In the genomic region with DNA sequence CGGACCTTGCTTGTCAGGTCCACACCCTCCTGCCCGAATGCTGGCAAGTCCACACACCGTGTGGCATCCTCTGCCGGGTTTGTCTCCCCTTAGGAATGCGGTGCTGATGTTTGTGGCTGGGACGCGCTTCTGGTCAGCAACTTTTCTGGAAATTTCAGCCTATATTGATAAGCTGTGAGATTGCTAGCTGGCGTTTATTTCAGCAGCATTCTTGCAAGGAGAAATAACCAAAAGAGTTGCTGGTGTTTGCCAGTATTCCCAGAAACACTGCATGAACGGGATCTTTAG, we compare ENCODE assay signal across 8 cellular contexts. TPM values are rescaled to one million over a fixed set of nuclear protein-coding genes. Genes with fewer than 3 reads are reported as not detected.
DNase-seq lines count a peak whose midpoint lies in the region; ATAC-seq, FAIRE-seq and TF ChIP-seq lines count a peak whose summit lies in the region.

No MANE protein-coding gene starts in this region.

- H3K9me1 ChIP-seq in endothelial cell of umbilical vein (replicated peaks; ENCODE audit: control insufficient read depth, extremely low read depth, insufficient read depth, low read length), result no peaks in the 10 kb centered on the region

- POLR2A ChIA-PET in endothelial cell of umbilical vein (lab: Charles Lee), result no interaction called here

- peaks cover 10% of the 10 kb centered on the region for H3K36me3 Mint-ChIP-seq in activated naive CD4-positive, alpha-beta T cell treated with anti-CD3 and anti-CD28 coated beads for 36 hours (ENCODE audit: low read depth)
- H3K36me3 Mint-ChIP-seq in natural killer cell, result no peaks in the 10 kb centered on the region

- no peaks in the 10 kb centered on the region for H3K9me3 ChIP-seq in endothelial cell of umbilical vein (replicated peaks; ENCODE audit: control insufficient read depth, insufficient read depth, low read length)

- ATAC-seq in natural killer cell, result no peak
- ATAC-seq in HG02852 (IDR thresholded peaks at IDR 0.05; ENCODE audit: unreplicated experiment), result no peak

- dilution Hi-C loops in endothelial cell of umbilical vein (cut with MboI; ENCODE audit: extremely low pct_ligation_motif_present, low sequenced_read_pairs), result no loop called here

- H2AFZ ChIP-seq in endothelial cell of umbilical vein (ENCODE audit: low read depth, low read length), result peak overlapping the region; percentile 95

- H3K4me1 Mint-ChIP-seq in activated naive CD4-positive, alpha-beta T cell treated with anti-CD3 and anti-CD28 coated beads for 36 hours (ENCODE audit: low read depth), result peaks cover 50% of the 10 kb centered on the region
- peaks cover 41 to 46% of the 10 kb centered on the region in 2 donors for H3K4me1 Mint-ChIP-seq in natural killer cell

- H3K9ac ChIP-seq in endothelial cell of umbilical vein (replicated peaks; ENCODE audit: extremely low read depth, insufficient read depth, low read length), result peak overlapping the region; percentile 90

- peaks cover 66% of the 10 kb centered on the region for H3K79me2 ChIP-seq in endothelial cell of umbilical vein (ENCODE audit: control insufficient read depth, insufficient read depth, low read length)

- H3K4me3 Mint-ChIP-seq in activated naive CD4-positive, alpha-beta T cell treated with anti-CD3 and anti-CD28 coated beads for 36 hours, result peak overlapping the region; percentile 94
- H3K4me3 Mint-ChIP-seq in natural killer cell, result peak overlapping the region; percentile 99

- FAIRE-seq in endothelial cell of umbilical vein (lab: Jason Lieb, UNC), result peak; percentile 76

- TF ChIP-seq CTCF in endothelial cell of umbilical vein (IDR thresholded peaks at IDR 0.05; ENCODE audit: extremely low read depth in 1 of 2, insufficient read depth in 1 of 2, low read depth in 1 of 2, low read length in 2 of 2) (no peak), natural killer cell (IDR thresholded peaks at IDR 0.05) (no peak)

- no peaks in the 10 kb centered on the region for H3K27me3 Mint-ChIP-seq in activated naive CD4-positive, alpha-beta T cell treated with anti-CD3 and anti-CD28 coated beads for 36 hours (ENCODE audit: low read depth)
- H3K27me3 Mint-ChIP-seq in natural killer cell (ENCODE audit: low read depth in 2 of 2), result no peaks in the 10 kb centered on the region

- H3K9me3 Mint-ChIP-seq in activated naive CD4-positive, alpha-beta T cell treated with anti-CD3 and anti-CD28 coated beads for 36 hours, result no peaks in the 10 kb centered on the region
- no peaks in the 10 kb centered on the region for H3K9me3 Mint-ChIP-seq in natural killer cell

- CTCF ChIA-PET in activated naive CD4-positive, alpha-beta T cell treated with anti-CD3 and anti-CD28 coated beads for 36 hours (lab: Charles Lee), result interaction anchor here (0.8 to 1.4 kb wide), 2 partner anchors 74 to 110 kb away, joined by 3 read pairs; no protein-coding TSS in a partner anchor
- CTCF ChIA-PET in endothelial cell of umbilical vein (lab: Charles Lee), result no interaction called here

- no TSS peak for BruUV-seq in endothelial cell of umbilical vein (replicated peaks; lab: Mats Ljungman, UMichigan)

- no peak overlapping the region for H3K27ac Mint-ChIP-seq in activated naive CD4-positive, alpha-beta T cell treated with anti-CD3 and anti-CD28 coated beads for 36 hours
- H3K27ac Mint-ChIP-seq in natural killer cell, result peak overlapping the region; percentile 91 to 98

- no peaks in the 10 kb centered on the region for H3K27me3 ChIP-seq in endothelial cell of umbilical vein (ENCODE audit: control insufficient read depth in 2 of 2, insufficient read depth in 2 of 2, low read length in 2 of 2)

- no peak for TF ChIP-seq POLR2A in endothelial cell of umbilical vein (IDR thresholded peaks at IDR 0.05; ENCODE audit: low read depth, low read length)

- no peak overlapping the region for H3K27ac ChIP-seq in endothelial cell of umbilical vein (ENCODE audit: insufficient read depth, low read depth, low read length)

- peak overlapping the region; percentile 70 to 93 (median 88) for H3K4me3 ChIP-seq in endothelial cell of umbilical vein (replicated peaks in 1 of 3; ENCODE audit: insufficient read depth in 1 of 3, low read depth in 1 of 3, low read length in 3 of 3)

- DNase-seq in activated naive CD4-positive, alpha-beta T cell treated with anti-CD3 and anti-CD28 coated beads for 36 hours, result no peak
- no peak for DNase-seq in activated naive CD4-positive, alpha-beta T cell treated with Interleukin-2 at 50 U/mL for 16 hours
- DNase-seq in SHP77 treated with DMSO at 0.1 percent for 48 hours (lab: John Stamatoyannopoulos, UW), result peak; percentile 1
- DNase-seq in endothelial cell of umbilical vein (ENCODE audit: low read depth, low spot score), result peak; percentile 68
- DNase-seq in natural killer cell, result no peak
- no peak for DNase-seq in stimulated activated naive CD4-positive, alpha-beta T cell treated with Interleukin-2 at 50 U/mL for 16 hours (lab: John Stamatoyannopoulos, UW)
- DNase-seq in mesenteric fat pad (ENCODE audit: low spot score), result no peak

- peaks cover 18% of the 10 kb centered on the region for H3K4me1 ChIP-seq in endothelial cell of umbilical vein (ENCODE audit: control insufficient read depth, extremely low read depth, insufficient read depth, low read length)

- H3K4me2 ChIP-seq in endothelial cell of umbilical vein (ENCODE audit: insufficient read depth, low read length), result peak overlapping the region; percentile 92

- no peaks in the 10 kb centered on the region for H4K20me1 ChIP-seq in endothelial cell of umbilical vein (replicated peaks; ENCODE audit: control insufficient read depth, extremely low read depth, insufficient read depth, low read length)

- H3K36me3 ChIP-seq in endothelial cell of umbilical vein (ENCODE audit: control insufficient read depth in 2 of 2, extremely low read depth in 1 of 2, insufficient read depth in 2 of 2, low read length in 2 of 2), result peaks cover 0 to 2% of the 10 kb centered on the region in 2 experiments

- intact Hi-C loops in activated naive CD4-positive, alpha-beta T cell treated with anti-CD3 and anti-CD28 coated beads for 36 hours (cut with micrococcal nuclease), result loop anchor here (1.0 to 5.0 kb wide), 7 partner anchors 58 to 617 kb away; a partner anchor contains a TSS
- intact Hi-C loops in endothelial cell of umbilical vein (cut with micrococcal nuclease), result loop anchor here (1.0 to 5.0 kb wide), 2 partner anchors 8 to 178 kb away; a partner anchor contains a TSS
- intact Hi-C loops in natural killer cell (cut with micrococcal nuclease), result loop anchor here (1.0 to 5.0 kb wide), 4 partner anchors 62 to 309 kb away; a partner anchor contains a TSS

TF ChIP-seq in endothelial cell of umbilical vein, 7 proteins besides CTCF, POLR2A, EP300 and RAD21:
- TF ChIP-seq FOS (IDR thresholded peaks at IDR 0.05; ENCODE audit: borderline replicate concordance, insufficient read depth, low read length) (no peak), POLR2AphosphoS5 (IDR thresholded peaks at IDR 0.05; ENCODE audit: insufficient read depth, low read depth, low read length) (no peak), JUN (IDR thresholded peaks at IDR 0.05; ENCODE audit: borderline replicate concordance, insufficient read depth, insufficient read length, low read depth) (no peak), MYC (IDR thresholded peaks at IDR 0.05; ENCODE audit: low read depth, low read length) (no peak)
- TF ChIP-seq, protein P1, sequence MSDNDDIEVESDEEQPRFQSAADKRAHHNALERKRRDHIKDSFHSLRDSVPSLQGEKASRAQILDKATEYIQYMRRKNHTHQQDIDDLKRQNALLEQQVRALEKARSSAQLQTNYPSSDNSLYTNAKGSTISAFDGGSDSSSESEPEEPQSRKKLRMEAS (IDR thresholded peaks at IDR 0.05; ENCODE audit: insufficient read depth, insufficient read length), result no peak

RNA-seq across cellular contexts. Expression of a gene that starts 0.6 kb away (rescaled TPM):
- 10 to 100 TPM; 29.0 to 30.3 TPM for total RNA-seq in activated naive CD4-positive, alpha-beta T cell treated with anti-CD3 and anti-CD28 coated beads for 36 hours
- 27.9 and 29.1 TPM in 2 replicates for total RNA-seq in endothelial cell of umbilical vein
- 13.6 and 14.3 TPM in 2 replicates for polyA plus RNA-seq in endothelial cell of umbilical vein
- 10.6 and 11.2 TPM in 2 replicates for polyA plus RNA-seq in endothelial cell of umbilical vein (2011; cell fraction: cytosol; rRNA removed)
- 23.0 and 29.0 TPM in 2 replicates for polyA plus RNA-seq in endothelial cell of umbilical vein (2011; cell fraction: nucleus; rRNA removed)
- 16.5 and 23.2 TPM in 2 replicates for polyA plus RNA-seq in endothelial cell of umbilical vein (2012)
- 31.4 and 34.9 TPM in 2 replicates for polyA minus RNA-seq in endothelial cell of umbilical vein
- 25.1 TPM for polyA minus RNA-seq in endothelial cell of umbilical vein (2011; cell fraction: cytosol; rRNA and poly(A)+ RNA removed)
- polyA minus RNA-seq in endothelial cell of umbilical vein (2011; cell fraction: nucleus; rRNA and poly(A)+ RNA removed), result 28.9 and 36.7 TPM in 2 replicates
- 10 to 100 TPM; 35.4 to 49.5 (median 40.9) TPM for total RNA-seq in natural killer cell
- total RNA-seq in mesenteric fat pad, result 49.9 TPM

RNA-seq across cellular contexts. Expression of a gene that starts 0.7 kb away (rescaled TPM):
- 10 to 100 TPM; 27.7 to 31.1 TPM for total RNA-seq in activated naive CD4-positive, alpha-beta T cell treated with anti-CD3 and anti-CD28 coated beads for 36 hours
- total RNA-seq in endothelial cell of umbilical vein, result 21.7 and 24.5 TPM in 2 replicates
- 45.2 and 55.9 TPM in 2 replicates for polyA plus RNA-seq in endothelial cell of umbilical vein
- 36.5 and 36.6 TPM in 2 replicates for polyA plus RNA-seq in endothelial cell of umbilical vein (2011; cell fraction: cytosol; rRNA removed)
- polyA plus RNA-seq in endothelial cell of umbilical vein (2011; cell fraction: nucleus; rRNA removed), result 41.1 and 44.8 TPM in 2 replicates
- 42.3 and 43.8 TPM in 2 replicates for polyA plus RNA-seq in endothelial cell of umbilical vein (2012)
- 44.3 and 48.7 TPM in 2 replicates for polyA minus RNA-seq in endothelial cell of umbilical vein
- polyA minus RNA-seq in endothelial cell of umbilical vein (2011; cell fraction: cytosol; rRNA and poly(A)+ RNA removed), result 38.3 TPM
- polyA minus RNA-seq in endothelial cell of umbilical vein (2011; cell fraction: nucleus; rRNA and poly(A)+ RNA removed), result 28.6 and 29.5 TPM in 2 replicates
- 10 to 100 TPM; 35.8 to 40.8 (median 36.4) TPM for total RNA-seq in natural killer cell
- 61.0 TPM for total RNA-seq in mesenteric fat pad

RNA-seq across cellular contexts. Expression of a gene that starts 59.8 kb away (rescaled TPM):
- total RNA-seq in activated naive CD4-positive, alpha-beta T cell treated with anti-CD3 and anti-CD28 coated beads for 36 hours, result 100 to 1,000 TPM; 210 to 213 TPM
- 0.42 and 1.00 TPM in 2 replicates for total RNA-seq in endothelial cell of umbilical vein
- 0.30 and 0.41 TPM in 2 replicates for polyA plus RNA-seq in endothelial cell of umbilical vein
- polyA plus RNA-seq in endothelial cell of umbilical vein (2011; cell fraction: cytosol; rRNA removed), result 0.21 TPM in 2 replicates
- 0.46 and 0.53 TPM in 2 replicates for polyA plus RNA-seq in endothelial cell of umbilical vein (2011; cell fraction: nucleus; rRNA removed)
- 0.99 and 1.3 TPM in 2 replicates for polyA plus RNA-seq in endothelial cell of umbilical vein (2012)
- 0.47 and 0.97 TPM in 2 replicates for polyA minus RNA-seq in endothelial cell of umbilical vein
- 4.6 TPM for polyA minus RNA-seq in endothelial cell of umbilical vein (2011; cell fraction: cytosol; rRNA and poly(A)+ RNA removed)
- polyA minus RNA-seq in endothelial cell of umbilical vein (2011; cell fraction: nucleus; rRNA and poly(A)+ RNA removed), result 0.38 and 0.67 TPM in 2 replicates
- total RNA-seq in natural killer cell, result 100 to 1,000 TPM; 203 to 297 (median 203) TPM
- total RNA-seq in mesenteric fat pad, result 33.0 TPM

Comparison
In these comparisons a context has a peak if more than half of its experiments do, and no peak if none do; other contexts are left out.
1. DNase-seq: peak in SHP77 treated with DMSO at 0.1 percent for 48 hours (single experiment) and endothelial cell of umbilical vein (single experiment); none in activated naive CD4-positive, alpha-beta T cell treated with anti-CD3 and anti-CD28 coated beads for 36 hours (single experiment), activated naive CD4-positive, alpha-beta T cell treated with Interleukin-2 at 50 U/mL for 16 hours (single experiment), natural killer cell (single experiment), stimulated activated naive CD4-positive, alpha-beta T cell treated with Interleukin-2 at 50 U/mL for 16 hours (single experiment) and mesenteric fat pad (single experiment).
2. RNA of a gene that starts 59.8 kb away (total RNA-seq): 210 to 213 TPM in activated naive CD4-positive, alpha-beta T cell treated with anti-CD3 and anti-CD28 coated beads for 36 hours, 203 to 297 TPM in natural killer cell and 33.0 TPM in mesenteric fat pad (single experiment); 0.42 to 1.00 TPM in endothelial cell of umbilical vein; every median in the first group is over 10 times any median in the second.